21 cellular contexts compared by ENCODE assay signal in genomic region chr4:174451897-174452296, GRCh38.
DNase-seq lines count a peak whose midpoint lies in the region; ATAC-seq and TF ChIP-seq lines count a peak whose summit lies in the region.
"Had no signal": no experiment of that assay in that cellular context is flagged by ENCODE, and none has a peak within 500 bp of the region (broad histone marks: within the 10 kb centered on the region; RNA-seq: fewer than 3 reads in every experiment).

No MANE protein-coding gene starts in this region.

- no peaks in the 10 kb centered on the region for H3K27me3 Mint-ChIP-seq in Caco-2 (ENCODE audit: insufficient read depth, unreplicated experiment)
- no peaks in the 10 kb centered on the region for H3K27me3 Mint-ChIP-seq in CD4-positive, alpha-beta memory T cell

- H3K9me3 Mint-ChIP-seq in Caco-2 (ENCODE audit: unreplicated experiment), result peaks cover under 1% of the 10 kb centered on the region
- no peaks in the 10 kb centered on the region for H3K9me3 Mint-ChIP-seq in CD4-positive, alpha-beta memory T cell
- H3K9me3 Mint-ChIP-seq: CD8-positive, alpha-beta T cell had no signal

- H3K27ac ChIP-seq in sigmoid colon, result peak overlapping the region in 3 of 4 donors; percentile 48 to 74 (median 70)
- H3K27ac ChIP-seq in CD4-positive, alpha-beta memory T cell (ENCODE audit: low read depth, low read length), result no peak overlapping the region
- H3K27ac ChIP-seq: BLaER1, Peyer's patch, SJSA1 had no signal

- CTCF ChIA-PET in Caco-2 (lab: Charles Lee), result no interaction called here
- CTCF ChIA-PET in CD4-positive, alpha-beta memory T cell (lab: Charles Lee; ENCODE audit: partially characterized antibody), result no interaction called here

- no peaks in the 10 kb centered on the region for H3K27me3 ChIP-seq in Caco-2 (replicated peaks; ENCODE audit: control insufficient read depth, insufficient read depth, low read length)
- no peaks in the 10 kb centered on the region for H3K27me3 ChIP-seq in sigmoid colon
- no peaks in the 10 kb centered on the region for H3K27me3 ChIP-seq in CD4-positive, alpha-beta memory T cell (ENCODE audit: insufficient read depth, low read length)
- H3K27me3 ChIP-seq: BLaER1, Peyer's patch, SJSA1 had no signal

- 23 to 70% methylated on average over 1 of the region's 1 CpG for WGBS in sigmoid colon, 2 donors

- no peak for TF ChIP-seq EP300 in sigmoid colon (IDR thresholded peaks at IDR 0.05)

- H3K9me3 ChIP-seq in Caco-2 (peaks cover 3% of the 10 kb centered on the region; the same call in 1 of the 2 replicates), sigmoid colon (no peaks in the 10 kb centered on the region)
- H3K9me3 ChIP-seq in CD4-positive, alpha-beta memory T cell (ENCODE audit: control insufficient read depth in 1 of 2, low read length in 2 of 2), result no peaks in the 10 kb centered on the region
- H3K9me3 ChIP-seq: BLaER1, HAP-1, Peyer's patch, SJSA1 had no signal

- DNase-seq in Caco-2 (no peak), NCI-H69 (lab: John Stamatoyannopoulos, UW) (peak; percentile 78), epithelial cell of esophagus (ENCODE audit: low read depth) (peak; percentile 10), sigmoid colon (no peak), NCI-H2227 (lab: John Stamatoyannopoulos, UW; ENCODE audit: unreplicated experiment) (no peak)
- DNase-seq in CD4-positive, alpha-beta memory T cell, result no peak
- DNase-seq in stimulated activated CD4-positive, alpha-beta T cell treated with anti-CD3 and anti-CD28 coated beads, Interleukin-15, amount 100 ng/mL, for 24 hours, result no peak
- DNase-seq: ACHN; CD8-positive, alpha-beta T cell; IMR-90; NCI-H1105 treated with DMSO at 0.1 percent for 48 hours; NCI-H2029 treated with DMSO at 0.1 percent for 48 hours; NCI-H345; NCI-H526; Peyer's patch; T-helper 1 cell had no signal

- no peaks in the 10 kb centered on the region for H3K36me3 Mint-ChIP-seq in Caco-2 (ENCODE audit: insufficient read depth, unreplicated experiment)
- H3K36me3 Mint-ChIP-seq in CD4-positive, alpha-beta memory T cell, result no peaks in the 10 kb centered on the region
- H3K36me3 Mint-ChIP-seq: CD8-positive, alpha-beta T cell had no signal

- H3K4me1 ChIP-seq in Caco-2 (peaks cover 56% of the 10 kb centered on the region), sigmoid colon (peaks cover 0 to 95% (median 71%) of the 10 kb centered on the region in 4 donors)
- H3K4me1 ChIP-seq in CD4-positive, alpha-beta memory T cell (ENCODE audit: insufficient read depth, low read length), result no peaks in the 10 kb centered on the region
- H3K4me1 ChIP-seq: BLaER1, SJSA1 had no signal

- no peak for ATAC-seq in HG03175 (IDR thresholded peaks at IDR 0.05; ENCODE audit: unreplicated experiment)
- ATAC-seq: CD8-positive, alpha-beta T cell; Right ventricle myocardium inferior had no signal

- no peak overlapping the region for H3K4me3 Mint-ChIP-seq in Caco-2 (ENCODE audit: unreplicated experiment)
- no peak overlapping the region for H3K4me3 Mint-ChIP-seq in CD4-positive, alpha-beta memory T cell
- H3K4me3 Mint-ChIP-seq: CD8-positive, alpha-beta T cell had no signal

- H3K36me3 ChIP-seq in Caco-2 (ENCODE audit: control insufficient read depth, insufficient read depth, low read length) (no peaks in the 10 kb centered on the region; the same call in 1 of the 2 replicates), sigmoid colon (no peaks in the 10 kb centered on the region)
- H3K36me3 ChIP-seq in CD4-positive, alpha-beta memory T cell (ENCODE audit: insufficient read depth, low read length), result no peaks in the 10 kb centered on the region
- H3K36me3 ChIP-seq: BLaER1, HAP-1, Peyer's patch, SJSA1 had no signal

- TF ChIP-seq POLR2A in sigmoid colon (IDR thresholded peaks at IDR 0.05), result no peak

- peaks cover 31% of the 10 kb centered on the region for H3K4me1 Mint-ChIP-seq in Caco-2 (ENCODE audit: low read depth, unreplicated experiment)
- no peaks in the 10 kb centered on the region for H3K4me1 Mint-ChIP-seq in CD4-positive, alpha-beta memory T cell

- peak overlapping the region; percentile 59 for H3K27ac Mint-ChIP-seq in Caco-2 (ENCODE audit: unreplicated experiment)
- no peak overlapping the region for H3K27ac Mint-ChIP-seq in CD4-positive, alpha-beta memory T cell
- H3K27ac Mint-ChIP-seq: CD8-positive, alpha-beta T cell had no signal

- TF ChIP-seq CTCF in Caco-2 (IDR thresholded peaks at IDR 0.05; ENCODE audit: insufficient read depth in 1 of 2, low read depth in 1 of 2, low read length in 1 of 2, severe bottlenecking in 1 of 2, unreplicated experiment in 1 of 2) (no peak), epithelial cell of esophagus (IDR thresholded peaks at IDR 0.05; ENCODE audit: insufficient read depth, low read depth, low read length, missing control alignments) (no peak), sigmoid colon (IDR thresholded peaks at IDR 0.05) (no peak)

- no peak overlapping the region for H3K4me3 ChIP-seq in Caco-2 (ENCODE audit: low read depth, low read length)
- H3K4me3 ChIP-seq in epithelial cell of esophagus (ENCODE audit: low read length), result no peak overlapping the region
- H3K4me3 ChIP-seq in sigmoid colon, result no peak overlapping the region
- H3K4me3 ChIP-seq in CD4-positive, alpha-beta memory T cell (ENCODE audit: low read length in 2 of 2), result no peak overlapping the region
- H3K4me3 ChIP-seq: BLaER1, HAP-1, Peyer's patch, SJSA1 had no signal

- POLR2A ChIA-PET in Caco-2 (lab: Charles Lee), result no interaction called here
- POLR2A ChIA-PET in CD4-positive, alpha-beta memory T cell (lab: Charles Lee; ENCODE audit: partially characterized antibody), result no interaction called here

- intact Hi-C loops in Caco-2 (cut with micrococcal nuclease; ENCODE audit: unreplicated experiment), result loop anchor here (1.0 kb wide), 1 partner anchor 9 kb away; no protein-coding TSS in a partner anchor
- intact Hi-C loops in sigmoid colon (cut with DNase I), result loop anchor here (2.0 to 10.0 kb wide), 3 partner anchors 147 to 1490 kb away; no protein-coding TSS in a partner anchor
- intact Hi-C loops in CD4-positive, alpha-beta memory T cell (cut with micrococcal nuclease), result no loop called here

- no TSS peak for BruUV-seq in Caco-2 (replicated peaks; lab: Mats Ljungman, UMichigan)

Comparison
In these comparisons a context has a peak if more than half of its experiments do, and no peak if none do; other contexts are left out.
1. DNase-seq: peak in NCI-H69 (single experiment) and epithelial cell of esophagus (single experiment); none in Caco-2 (0 of 2), sigmoid colon (single experiment), NCI-H2227 (single experiment), CD4-positive, alpha-beta memory T cell (0 of 5) and stimulated activated CD4-positive, alpha-beta T cell treated with anti-CD3 and anti-CD28 coated beads, Interleukin-15, amount 100 ng/mL, for 24 hours (single experiment).